In the genomic region with DNA sequence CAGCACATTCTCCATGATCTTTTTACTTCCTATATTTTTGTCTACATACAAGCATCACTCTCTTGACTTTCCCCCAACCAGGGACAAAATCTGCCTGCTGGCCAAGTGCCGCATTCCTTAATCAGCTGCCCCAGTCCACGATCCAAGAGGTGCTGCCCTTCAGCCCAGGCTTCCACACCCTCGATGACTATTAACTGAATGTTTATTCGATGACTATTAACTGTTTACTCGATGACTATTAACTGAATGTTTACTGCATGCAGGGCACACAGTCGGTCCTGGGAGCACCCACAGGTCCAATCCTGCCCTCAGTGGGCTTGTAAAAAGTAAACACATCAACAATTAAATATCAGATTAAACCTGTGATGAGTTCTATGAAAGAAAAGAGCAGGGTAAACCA, we compare ENCODE assay signal across 21 cellular contexts.
DNase-seq lines count a peak whose midpoint lies in the region; ATAC-seq and TF ChIP-seq lines count a peak whose summit lies in the region.
"Had no signal": no experiment of that assay in that cellular context is flagged by ENCODE, and none has a peak within 500 bp of the region (broad histone marks: within the 10 kb centered on the region; RNA-seq: fewer than 3 reads in every experiment).

No MANE protein-coding gene starts in this region.

- H3K36me3 ChIP-seq in MG63: no peaks in the 10 kb centered on the region
- H3K36me3 ChIP-seq in esophagus muscularis mucosa: no peaks in the 10 kb centered on the region
- H3K36me3 ChIP-seq: BLaER1, HAP-1 had no signal

- 83% methylated on average over 6 of the region's 6 CpGs for WGBS in esophagus muscularis mucosa

- H3K27me3 ChIP-seq in MG63 (no peaks in the 10 kb centered on the region), esophagus muscularis mucosa (no peaks in the 10 kb centered on the region)
- H3K27me3 ChIP-seq: BLaER1 had no signal

- TF ChIP-seq EP300 in esophagus muscularis mucosa (IDR thresholded peaks at IDR 0.05): no peak

- ATAC-seq in HG02571 (IDR thresholded peaks at IDR 0.05; ENCODE audit: unreplicated experiment): no peak
- ATAC-seq: CD8-positive, alpha-beta T cell; GM12878 had no signal

- no peak overlapping the region for H3K27ac ChIP-seq in esophagus muscularis mucosa (replicated peaks in 1 of 4)
- H3K27ac ChIP-seq: 22Rv1, BLaER1, C4-2B had no signal

- intact Hi-C loops in esophagus muscularis mucosa (cut with DNase I) (no loop called here), head of caudate nucleus (cut with DNase I) (no loop called here)

- no peaks in the 10 kb centered on the region for H3K4me1 ChIP-seq in esophagus muscularis mucosa
- H3K4me1 ChIP-seq: BLaER1, Caco-2, HAP-1 had no signal

- TF ChIP-seq POLR2A in esophagus muscularis mucosa (IDR thresholded peaks at IDR 0.05; ENCODE audit: low read depth): no peak

- TF ChIP-seq CTCF in epithelial cell of esophagus (IDR thresholded peaks at IDR 0.05; ENCODE audit: insufficient read depth, low read depth, low read length, missing control alignments) (no peak), esophagus muscularis mucosa (IDR thresholded peaks at IDR 0.05) (no peak)

- H3K4me3 ChIP-seq in MG63 (no peak overlapping the region), epithelial cell of esophagus (ENCODE audit: low read length) (no peak overlapping the region), esophagus muscularis mucosa (no peak overlapping the region)
- H3K4me3 ChIP-seq: BLaER1, GM12878, HAP-1 had no signal

- DNase-seq in EL: peak; percentile 3
- DNase-seq in MG63: peak; percentile 48
- peak; percentile 13 for DNase-seq in epithelial cell of esophagus (ENCODE audit: low read depth)
- DNase-seq in esophagus muscularis mucosa (ENCODE audit: extremely low spot score): peak; percentile 85
- no peak for DNase-seq in activated CD4-positive, alpha-beta T cell treated with anti-CD3 and anti-CD28 coated beads for 1 hour
- no peak for DNase-seq in head of caudate nucleus
- no peak for DNase-seq in activated CD8-positive, alpha-beta memory T cell treated with anti-CD3 and anti-CD28 coated beads for 24 hours
- DNase-seq: Caco-2; CD4-positive, CD25-positive, alpha-beta regulatory T cell; CD8-positive, alpha-beta T cell; DMS153; DND-41; GDM1; GOT3; HFFc6 had no signal

- H3K9me3 ChIP-seq in MG63: 0 out of 2 replicates have a peak, but pooled peaks cover 3% of the 10 kb centered on the region
- no peaks in the 10 kb centered on the region for H3K9me3 ChIP-seq in esophagus muscularis mucosa
- H3K9me3 ChIP-seq: BLaER1, Caco-2, HAP-1 had no signal

Comparison
In these comparisons a context has a peak if more than half of its experiments do, and no peak if none do; other contexts are left out.
1. DNase-seq: peak in EL (single experiment), MG63 (single experiment), epithelial cell of esophagus (single experiment) and esophagus muscularis mucosa (single experiment); none in activated CD4-positive, alpha-beta T cell treated with anti-CD3 and anti-CD28 coated beads for 1 hour (single experiment), head of caudate nucleus (0 of 42) and activated CD8-positive, alpha-beta memory T cell treated with anti-CD3 and anti-CD28 coated beads for 24 hours (single experiment).